ENCODE assay signal across 8 cellular contexts in the genomic region with DNA sequence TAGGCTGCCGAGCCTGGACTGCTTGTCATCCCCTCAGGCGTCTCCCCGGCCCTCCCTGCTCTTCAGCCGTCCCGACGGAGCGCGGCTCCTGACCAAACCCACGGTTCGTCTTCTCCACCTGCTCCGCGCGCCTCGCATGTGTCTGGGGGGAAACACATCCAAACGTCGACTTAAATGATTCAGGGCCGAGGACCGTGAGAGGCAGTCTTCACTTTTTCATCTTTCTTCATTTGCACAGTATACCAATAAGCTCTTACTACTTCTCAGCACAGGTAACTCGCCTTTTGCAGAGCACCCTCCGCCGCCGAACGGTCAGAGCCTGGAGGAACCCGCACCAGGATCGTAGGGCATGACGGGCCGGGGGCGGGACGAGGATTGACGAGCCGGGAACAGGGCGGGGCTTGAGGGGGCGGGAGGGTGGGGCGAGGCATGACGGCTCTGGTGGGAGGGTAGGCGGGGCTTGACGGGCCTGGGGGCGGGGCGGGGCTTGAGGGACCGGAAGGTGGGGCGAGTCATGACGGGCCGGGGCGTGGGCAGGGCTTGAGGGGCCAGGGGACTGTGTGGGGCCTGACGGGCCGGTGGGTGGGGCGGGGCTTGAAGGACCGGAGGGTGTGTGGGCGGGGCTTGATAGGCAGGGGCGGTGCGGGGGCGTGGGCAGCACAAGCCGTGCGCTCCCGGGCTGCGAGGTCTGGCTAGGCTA. TPM values are rescaled to one million over a fixed set of nuclear protein-coding genes. Genes with fewer than 3 reads are reported as not detected.
A peak's percentile ranks its signal among the peaks of the same experiment; 100 is the strongest.
DNase-seq lines count a peak whose midpoint lies in the region; ATAC-seq and TF ChIP-seq lines count a peak whose summit lies in the region.

A gene with protein sequence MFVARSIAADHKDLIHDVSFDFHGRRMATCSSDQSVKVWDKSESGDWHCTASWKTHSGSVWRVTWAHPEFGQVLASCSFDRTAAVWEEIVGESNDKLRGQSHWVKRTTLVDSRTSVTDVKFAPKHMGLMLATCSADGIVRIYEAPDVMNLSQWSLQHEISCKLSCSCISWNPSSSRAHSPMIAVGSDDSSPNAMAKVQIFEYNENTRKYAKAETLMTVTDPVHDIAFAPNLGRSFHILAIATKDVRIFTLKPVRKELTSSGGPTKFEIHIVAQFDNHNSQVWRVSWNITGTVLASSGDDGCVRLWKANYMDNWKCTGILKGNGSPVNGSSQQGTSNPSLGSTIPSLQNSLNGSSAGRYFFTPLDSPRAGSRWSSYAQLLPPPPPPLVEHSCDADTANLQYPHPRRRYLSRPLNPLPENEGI (plus strand): TSS at position 657 of the 700 bp plus-strand sequence. CDS start 111 bp downstream, outside the sequence.

- H3K4me1 Mint-ChIP-seq in activated naive CD4-positive, alpha-beta T cell treated with anti-CD3 and anti-CD28 coated beads, Interleukin-2, amount 10 ng/mL, durations not matched to agents 7 days and 5 days: peaks cover 48% of the 10 kb centered on the region

- H3K27ac ChIP-seq in SK-N-MC (peak within 1 kb of the TSS; percentile 97), gastroesophageal sphincter (peak within 1 kb of the TSS; percentile 91 to 99 (median 96)), substantia nigra (ENCODE audit: low read depth, low read length, poor library complexity, severe bottlenecking) (peak within 1 kb of the TSS; percentile 94)

- peaks cover 18% of the 10 kb centered on the region for H3K36me3 Mint-ChIP-seq in activated naive CD4-positive, alpha-beta T cell treated with anti-CD3 and anti-CD28 coated beads, Interleukin-2, amount 10 ng/mL, durations not matched to agents 7 days and 5 days

- peak within 1 kb of the TSS; percentile 85 for H3K4me3 Mint-ChIP-seq in activated naive CD4-positive, alpha-beta T cell treated with anti-CD3 and anti-CD28 coated beads, Interleukin-2, amount 10 ng/mL, durations not matched to agents 7 days and 5 days

- H3K27me3 ChIP-seq in gastroesophageal sphincter: no peaks in the 10 kb centered on the region

- peak within 1 kb of the TSS; percentile 92 for H3K9ac ChIP-seq in SK-N-MC (ENCODE audit: insufficient read length)

- H3K27me3 Mint-ChIP-seq in activated naive CD4-positive, alpha-beta T cell treated with anti-CD3 and anti-CD28 coated beads, Interleukin-2, amount 10 ng/mL, durations not matched to agents 7 days and 5 days: peaks cover 4% of the 10 kb centered on the region

- peak within 1 kb of the TSS; percentile 97 for H3K27ac Mint-ChIP-seq in activated naive CD4-positive, alpha-beta T cell treated with anti-CD3 and anti-CD28 coated beads, Interleukin-2, amount 10 ng/mL, durations not matched to agents 7 days and 5 days

- TF ChIP-seq POLR2A in gastroesophageal sphincter (IDR thresholded peaks at IDR 0.05): peak; percentile 18 to 32

- H3K4me1 ChIP-seq in gastroesophageal sphincter: peaks cover 0 to 40% (median 3%) of the 10 kb centered on the region in 3 donors

- H3K9me3 Mint-ChIP-seq in activated naive CD4-positive, alpha-beta T cell treated with anti-CD3 and anti-CD28 coated beads, Interleukin-2, amount 10 ng/mL, durations not matched to agents 7 days and 5 days: no peaks in the 10 kb centered on the region

- 0 to 2% methylated on average over 13 to 16 of the region's 56 CpGs for WGBS in gastroesophageal sphincter (ENCODE audit: low coverage in 1 of 2), 2 donors

- ATAC-seq in HG02571 (IDR thresholded peaks at IDR 0.05; ENCODE audit: unreplicated experiment) (peak; percentile 76), gastroesophageal sphincter (peak; percentile 95)

- TF ChIP-seq EP300 in gastroesophageal sphincter (IDR thresholded peaks at IDR 0.05): no peak

- TF ChIP-seq CTCF in gastroesophageal sphincter (IDR thresholded peaks at IDR 0.05): no peak

- H3K9me3 ChIP-seq in SK-N-MC (ENCODE audit: low read depth, low read length) (no peaks in the 10 kb centered on the region), gastroesophageal sphincter (no peaks in the 10 kb centered on the region)

- peak; percentile 58 for DNase-seq in GM04503 (ENCODE audit: low read depth)
- DNase-seq in NCI-H1048 (lab: John Stamatoyannopoulos, UW): peak; percentile 90
- no peak for DNase-seq in SK-N-MC (ENCODE audit: low read depth, low spot score)
- peak; percentile 99 for DNase-seq in activated naive CD4-positive, alpha-beta T cell treated with anti-CD3 and anti-CD28 coated beads, Interleukin-2, amount 10 ng/mL, durations not matched to agents 7 days and 5 days
- peak; percentile 89 for DNase-seq in non-pigmented ciliary epithelial cell (ENCODE audit: low read depth)
- DNase-seq in substantia nigra (lab: John Stamatoyannopoulos, UW): peak; percentile 89 to 100 (median 99)

- H3K36me3 ChIP-seq in SK-N-MC (ENCODE audit: insufficient read depth, low read length) (peaks cover 31% of the 10 kb centered on the region), gastroesophageal sphincter (peaks cover 0 to under 1% of the 10 kb centered on the region in 2 donors)

- CTCF ChIA-PET in activated naive CD4-positive, alpha-beta T cell treated with anti-CD3 and anti-CD28 coated beads, Interleukin-2, amount 10 ng/mL, durations not matched to agents 7 days and 5 days (lab: Charles Lee): interaction anchor here (1.3 kb wide), 1 partner anchor 221 kb away, joined by 3 read pairs; no protein-coding TSS in a partner anchor

- H3K4me3 ChIP-seq in SK-N-MC (peak within 1 kb of the TSS; percentile 100), gastroesophageal sphincter (peak within 1 kb of the TSS; percentile 65 to 74)

RNA-seq across cellular contexts. Expression of the gene that starts here (rescaled TPM):
- total RNA-seq in gastroesophageal sphincter: 10 to 100 TPM; 27.4 to 36.2 (median 28.3) TPM
